In the genomic region with DNA sequence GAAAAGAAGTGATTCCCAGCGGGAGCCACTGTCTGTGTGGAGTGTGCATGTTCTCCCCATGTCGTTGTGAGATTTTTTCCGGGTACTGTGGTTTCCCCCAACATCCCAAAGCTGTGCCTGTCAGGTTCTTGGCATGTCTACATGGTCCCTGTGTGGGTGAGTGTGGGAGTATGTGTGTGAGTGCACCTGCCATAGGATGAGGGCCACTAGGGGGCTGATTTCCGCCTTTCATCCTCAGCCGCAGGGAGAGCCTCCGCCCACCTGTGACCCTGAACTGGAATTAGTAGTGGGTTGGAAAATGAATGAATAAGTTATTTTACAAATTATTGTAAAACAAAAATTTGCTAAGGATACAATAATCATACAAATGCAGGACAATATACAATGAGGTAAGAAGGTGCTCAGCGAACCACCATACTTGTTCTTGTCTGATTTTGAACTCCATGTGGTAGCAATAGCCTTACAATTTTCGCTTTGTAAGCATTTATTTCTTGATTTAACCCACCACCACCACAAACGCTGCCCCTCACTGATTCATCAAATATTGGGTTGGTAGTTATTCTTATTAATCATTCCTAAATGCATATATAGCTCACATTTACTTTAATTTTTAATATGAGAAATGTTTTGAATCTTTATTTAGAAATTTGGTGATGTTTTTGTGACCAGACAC, we compare ENCODE assay signal across 25 cellular contexts.
"Had no signal": no experiment of that assay in that cellular context is flagged by ENCODE, and none has a peak within 500 bp of the region (broad histone marks: within the 10 kb centered on the region; RNA-seq: fewer than 3 reads in every experiment).

No MANE protein-coding gene starts in this region.

- H3K79me2 ChIP-seq: hepatocyte had no signal

- H3K9me3 ChIP-seq: body of pancreas, neutrophil, ovary, psoas muscle, tibial artery had no signal

- H3K9me3 Mint-ChIP-seq: nephron had no signal

- H2AFZ ChIP-seq: hepatocyte had no signal

- H3K27ac ChIP-seq: body of pancreas, cardiac muscle cell, foreskin keratinocyte, hepatocyte, neutrophil, ovary, psoas muscle, skin epidermis, tibial artery had no signal

- H3K36me3 Mint-ChIP-seq: memory B cell had no signal

- H3K4me1 ChIP-seq: body of pancreas, foreskin keratinocyte, psoas muscle, tibial artery had no signal

- H3K4me1 Mint-ChIP-seq: activated CD4-positive, alpha-beta memory T cell treated with anti-CD3 and anti-CD28 coated beads, Interleukin-2, amount 10 ng/mL, durations not matched to agents 7 days and 5 days; activated CD4-positive, alpha-beta T cell treated with anti-CD3 and anti-CD28 coated beads, Interleukin-2, amount 10 ng/mL, durations not matched to agents 24 days and 14 days; activated naive CD8-positive, alpha-beta T cell treated with anti-CD3 and anti-CD28 coated beads, Interleukin-2, amount 50 U/mL, for 24 hours; memory B cell; nephron had no signal

- H3K27ac Mint-ChIP-seq: activated CD4-positive, alpha-beta memory T cell treated with anti-CD3 and anti-CD28 coated beads, Interleukin-2, amount 10 ng/mL, durations not matched to agents 7 days and 5 days; activated CD4-positive, alpha-beta T cell treated with anti-CD3 and anti-CD28 coated beads, Interleukin-2, amount 10 ng/mL, durations not matched to agents 24 days and 14 days; activated naive CD8-positive, alpha-beta T cell treated with anti-CD3 and anti-CD28 coated beads, Interleukin-2, amount 50 U/mL, for 24 hours; memory B cell; nephron; stimulated activated naive CD8-positive, alpha-beta T cell treated with anti-CD3 and anti-CD28 coated beads, Interleukin-15, Interleukin-2, amounts not matched to agents 100 ng/mL and 50 ng/mL, for 24 hours had no signal

- DNase-seq: activated CD4-positive, alpha-beta memory T cell treated with anti-CD3 and anti-CD28 coated beads, Interleukin-2, amount 10 ng/mL, durations not matched to agents 7 days and 5 days; activated CD4-positive, alpha-beta T cell treated with anti-CD3 and anti-CD28 coated beads, Interleukin-2, amount 10 ng/mL, durations not matched to agents 24 days and 14 days; activated gamma-delta T cell; activated naive CD4-positive, alpha-beta T cell treated with anti-CD3 and anti-CD28 coated beads, Interleukin-2, amount 50 U/mL, for 16 hours; activated naive CD8-positive, alpha-beta T cell treated with anti-CD3 and anti-CD28 coated beads, Interleukin-2, amount 50 U/mL, for 24 hours; anterior cingulate cortex; body of pancreas; effector CD4-positive, alpha-beta T cell; foreskin keratinocyte; glutamatergic neuron; left cardiac atrium; ovary; psoas muscle; right cardiac atrium; stimulated activated CD4-positive, alpha-beta T cell treated with anti-CD3 and anti-CD28 coated beads, Interleukin-1b, Interleukin-23, amount 100 ng/mL, for 48 hours; substantia nigra; tibial artery had no signal

- H3K4me3 Mint-ChIP-seq: activated CD4-positive, alpha-beta memory T cell treated with anti-CD3 and anti-CD28 coated beads, Interleukin-2, amount 10 ng/mL, durations not matched to agents 7 days and 5 days; activated CD4-positive, alpha-beta T cell treated with anti-CD3 and anti-CD28 coated beads, Interleukin-2, amount 10 ng/mL, durations not matched to agents 24 days and 14 days; activated naive CD8-positive, alpha-beta T cell treated with anti-CD3 and anti-CD28 coated beads, Interleukin-2, amount 50 U/mL, for 24 hours; memory B cell; nephron; stimulated activated naive CD8-positive, alpha-beta T cell treated with anti-CD3 and anti-CD28 coated beads, Interleukin-15, Interleukin-2, amounts not matched to agents 100 ng/mL and 50 ng/mL, for 24 hours had no signal

- ATAC-seq: activated CD4-positive, CD25-positive, alpha-beta regulatory T cell treated with anti-CD3 and anti-CD28 coated beads, Interleukin-2, amount 50 U/mL, for 24 hours; activated naive CD8-positive, alpha-beta T cell treated with anti-CD3 and anti-CD28 coated beads, Interleukin-2, amount 50 U/mL, for 24 hours; body of pancreas; foreskin keratinocyte; left cardiac atrium; psoas muscle; right cardiac atrium had no signal

- H3K27me3 ChIP-seq: body of pancreas, cardiac muscle cell, foreskin keratinocyte, hepatocyte, neutrophil, ovary, tibial artery had no signal

- H3K4me3 ChIP-seq: body of pancreas, cardiac muscle cell, hepatocyte, ovary, psoas muscle, skin epidermis, tibial artery had no signal

- H3K36me3 ChIP-seq: cardiac muscle cell, neutrophil, ovary, tibial artery had no signal

- H3K27me3 Mint-ChIP-seq: activated CD4-positive, alpha-beta memory T cell treated with anti-CD3 and anti-CD28 coated beads, Interleukin-2, amount 10 ng/mL, durations not matched to agents 7 days and 5 days; activated CD4-positive, alpha-beta T cell treated with anti-CD3 and anti-CD28 coated beads, Interleukin-2, amount 10 ng/mL, durations not matched to agents 24 days and 14 days; activated naive CD8-positive, alpha-beta T cell treated with anti-CD3 and anti-CD28 coated beads, Interleukin-2, amount 50 U/mL, for 24 hours; memory B cell; stimulated activated naive CD8-positive, alpha-beta T cell treated with anti-CD3 and anti-CD28 coated beads, Interleukin-15, Interleukin-2, amounts not matched to agents 100 ng/mL and 50 ng/mL, for 24 hours had no signal

- H3K4me2 ChIP-seq: hepatocyte had no signal
